ENCODE assay signal across 8 cellular contexts in genomic region chr14:54691525-54692260, GRCh38.
DNase-seq lines count a peak whose midpoint lies in the region; ATAC-seq and TF ChIP-seq lines count a peak whose summit lies in the region.

No MANE protein-coding gene starts in this region.

- H3K27ac Mint-ChIP-seq in GM23338 = no peak overlapping the region

- WGBS in esophagus muscularis mucosa = 43% methylated on average over 5 of the region's 5 CpGs

- no peak overlapping the region; the same call in 1 of the 2 replicates for H3K27ac ChIP-seq in GM23338 (ENCODE audit: low read depth)
- H3K27ac ChIP-seq in esophagus muscularis mucosa (replicated peaks in 1 of 4) = peak overlapping the region; percentile 5 to 48 (median 18)
- peak overlapping the region; percentile 37 for H3K27ac ChIP-seq in muscle layer of duodenum (ENCODE audit: low read length)

- peak; percentile 83 for DNase-seq in CD1c-positive myeloid dendritic cell (ENCODE audit: extremely low spot score)
- peak; percentile 90 for DNase-seq in GM23338 (ENCODE audit: low spot score)
- peak; percentile 75 for DNase-seq in NCI-H460 (ENCODE audit: extremely low read depth, low read depth)
- DNase-seq in activated CD8-positive, alpha-beta memory T cell treated with anti-CD3 and anti-CD28 coated beads for 24 hours = peak; percentile 66
- no peak for DNase-seq in esophagus muscularis mucosa (ENCODE audit: extremely low spot score)
- peak; percentile 62 for DNase-seq in stimulated activated naive CD8-positive, alpha-beta T cell treated with anti-CD3 and anti-CD28 coated beads, Interleukin-15, Interleukin-2, amounts not matched to agents 100 U/mL and 50 U/mL, for 24 hours

- no peak for TF ChIP-seq EP300 in esophagus muscularis mucosa (IDR thresholded peaks at IDR 0.05)

- peaks cover 12% of the 10 kb centered on the region; the same call in 1 of the 2 replicates for H3K4me1 ChIP-seq in GM23338 (ENCODE audit: insufficient read depth)
- peaks cover 39 to 56% (median 51%) of the 10 kb centered on the region in 4 donors for H3K4me1 ChIP-seq in esophagus muscularis mucosa
- H3K4me1 ChIP-seq in muscle layer of duodenum (ENCODE audit: control insufficient read depth in 1 of 2, insufficient read depth in 2 of 2, low read length in 2 of 2) = peaks cover 6 to 11% of the 10 kb centered on the region in 2 donors

- H3K79me2 ChIP-seq in GM23338 (replicated peaks; ENCODE audit: insufficient read depth) = 0 out of 2 replicates have a peak, but pooled peaks cover 11% of the 10 kb centered on the region

- intact Hi-C loops in esophagus muscularis mucosa (cut with DNase I) = loop anchor here (1.0 to 2.0 kb wide), 2 partner anchors 81 to 124 kb away; partner anchors contain the start of gene SAMD4A

- H3K36me3 ChIP-seq in GM23338 (ENCODE audit: insufficient read depth) (no peaks in the 10 kb centered on the region), esophagus muscularis mucosa (no peaks in the 10 kb centered on the region), muscle layer of duodenum (ENCODE audit: control insufficient read depth in 1 of 2, insufficient read depth in 2 of 2, low read length in 2 of 2) (no peaks in the 10 kb centered on the region)

- H3K27me3 Mint-ChIP-seq in GM23338 (ENCODE audit: insufficient read depth, low read depth, poor library complexity) = peaks cover 8% of the 10 kb centered on the region

- TF ChIP-seq POLR2A in esophagus muscularis mucosa (IDR thresholded peaks at IDR 0.05; ENCODE audit: low read depth) = no peak

- H3K4me3 Mint-ChIP-seq in GM23338 = no peak overlapping the region

- no peak overlapping the region for H3K4me2 ChIP-seq in GM23338

- H3K4me3 ChIP-seq in GM23338 (no peak overlapping the region), esophagus muscularis mucosa (no peak overlapping the region), muscle layer of duodenum (ENCODE audit: low read depth in 1 of 2, low read length in 2 of 2) (no peak overlapping the region)

- H3K27me3 ChIP-seq in GM23338 (ENCODE audit: insufficient read depth) (no peaks in the 10 kb centered on the region), esophagus muscularis mucosa (no peaks in the 10 kb centered on the region), muscle layer of duodenum (ENCODE audit: low read depth, low read length) (no peaks in the 10 kb centered on the region)

- no peaks in the 10 kb centered on the region for H4K20me1 ChIP-seq in GM23338 (replicated peaks; ENCODE audit: insufficient read depth)

- peak; percentile 99 for ATAC-seq in GM23338
- peak; percentile 44 for ATAC-seq in stimulated activated naive CD8-positive, alpha-beta T cell treated with anti-CD3 and anti-CD28 coated beads, Interleukin-15, Interleukin-2, amounts not matched to agents 100 U/mL and 50 U/mL, for 24 hours
- ATAC-seq in GM18511 (IDR thresholded peaks at IDR 0.05; ENCODE audit: unreplicated experiment) = no peak

- TF ChIP-seq CTCF in GM23338 (conservative IDR thresholded peaks at IDR 0.05; ENCODE audit: low read depth in 2 of 2) = peak; percentile 92 to 96
- peak; percentile 83 to 86 (median 84) for TF ChIP-seq CTCF in esophagus muscularis mucosa (IDR thresholded peaks at IDR 0.05)

- no peaks in the 10 kb centered on the region for H3K36me3 Mint-ChIP-seq in GM23338 (ENCODE audit: low read depth)

- no peaks in the 10 kb centered on the region for H3K9me3 Mint-ChIP-seq in GM23338

- no peaks in the 10 kb centered on the region for H3F3A ChIP-seq in GM23338 (replicated peaks; ENCODE audit: low read depth)

- no peaks in the 10 kb centered on the region for H3K9me3 ChIP-seq in esophagus muscularis mucosa
- no peaks in the 10 kb centered on the region for H3K9me3 ChIP-seq in muscle layer of duodenum (ENCODE audit: control insufficient read depth in 1 of 2, low read length in 2 of 2)

- peaks cover 7% of the 10 kb centered on the region; the same call in 1 of the 2 replicates for H3K9me2 ChIP-seq in GM23338 (ENCODE audit: insufficient read depth)

- H2AFZ ChIP-seq in GM23338 = no peak overlapping the region

- peaks cover 13% of the 10 kb centered on the region for H3K4me1 Mint-ChIP-seq in GM23338

TF ChIP-seq in GM23338, 12 proteins besides CTCF, POLR2A, EP300 and RAD21:
- TF ChIP-seq NANOG (IDR thresholded peaks at IDR 0.05; ENCODE audit: borderline replicate concordance) (no peak), ZNF114 (CRISPR knock-in tag; IDR thresholded peaks at IDR 0.05) (no peak)
TF ChIP-seq in GM23338: peak in this region for 0.
